8 cellular contexts compared by ENCODE assay signal in genomic region chr11:87463486-87464102, GRCh38.
DNase-seq lines count a peak whose midpoint lies in the region; ATAC-seq and TF ChIP-seq lines count a peak whose summit lies in the region.

No MANE protein-coding gene starts in this region.

- peak; percentile 78 for ATAC-seq in GM18519 (IDR thresholded peaks at IDR 0.05; ENCODE audit: low FRiP score, unreplicated experiment)
- ATAC-seq in IMR-90 (ENCODE audit: low read depth), result 0 out of 2 replicates have a peak, but pooled peaks have one; percentile 51
- ATAC-seq in upper lobe of left lung (ENCODE audit: low FRiP score in 2 of 2), result no peak
- ATAC-seq in HG03571 (IDR thresholded peaks at IDR 0.05; ENCODE audit: unreplicated experiment), result no peak

- H3K18ac ChIP-seq in IMR-90 (ENCODE audit: low read depth, low read length), result no peak overlapping the region

- peaks cover 5% of the 10 kb centered on the region for H3K4me1 Mint-ChIP-seq in nephron progenitor cell

- DNase-seq in A673 (ENCODE audit: low spot score) (peak; percentile 49), IMR-90 (peak; percentile 36), SW480 (ENCODE audit: low spot score) (peak; percentile 63), nephron progenitor cell (no peak), inferior parietal cortex (ENCODE audit: extremely low spot score) (no peak), upper lobe of left lung (no peak)

- POLR2A ChIA-PET in A673 (lab: Charles Lee; ENCODE audit: low non-redundant PET), result no interaction called here
- POLR2A ChIA-PET in IMR-90 (lab: Charles Lee; ENCODE audit: unreplicated experiment), result interaction anchor here (0.6 kb wide), 1 partner anchor 9 kb away, joined by 5 read pairs; no protein-coding TSS in a partner anchor

- in situ Hi-C loops in IMR-90 (cut with MboI; ENCODE audit: low sequenced_read_pairs), result no loop called here

- H4K5ac ChIP-seq in IMR-90 (ENCODE audit: low read depth, low read length), result no peak overlapping the region

- TF ChIP-seq POLR2A in IMR-90 (IDR thresholded peaks at IDR 0.05; ENCODE audit: low read depth, low read length) (no peak), upper lobe of left lung (IDR thresholded peaks at IDR 0.05) (no peak)

- CTCF ChIA-PET in A673 (lab: Charles Lee) (interaction anchor here (0.6 to 0.8 kb wide), 4 partner anchors 260 to 1089 kb away, joined by 3 to 4 read pairs (median 4); no protein-coding TSS in a partner anchor), IMR-90 (lab: Yijun Ruan, JAX) (interaction anchor here (0.7 kb wide), 2 partner anchors 13 to 19 kb away, joined by 4 read pairs; no protein-coding TSS in a partner anchor)

- no peak overlapping the region for H2AK5ac ChIP-seq in IMR-90 (ENCODE audit: low read depth, low read length)

- TF ChIP-seq RAD21 in IMR-90 (IDR thresholded peaks at IDR 0.05; ENCODE audit: low read length), result peak; percentile 60

- no peaks in the 10 kb centered on the region for H3K79me1 ChIP-seq in IMR-90 (ENCODE audit: low read depth in 1 of 2, low read length in 2 of 2)

- H3K36me3 ChIP-seq in A673 (ENCODE audit: insufficient read depth, low read length, poor library complexity, severe bottlenecking), result no peaks in the 10 kb centered on the region
- H3K36me3 ChIP-seq in IMR-90 (ENCODE audit: control insufficient read depth, insufficient read depth, low read length), result no peaks in the 10 kb centered on the region
- H3K36me3 ChIP-seq in upper lobe of left lung, result no peaks in the 10 kb centered on the region

- H3K9me3 Mint-ChIP-seq in nephron progenitor cell, result no peaks in the 10 kb centered on the region

- H3K4me3 ChIP-seq in A673 (ENCODE audit: low read depth, low read length, poor library complexity, severe bottlenecking) (no peak overlapping the region), IMR-90 (ENCODE audit: insufficient read depth, low read depth, low read length) (no peak overlapping the region), upper lobe of left lung (no peak overlapping the region)

- peaks cover 20% of the 10 kb centered on the region for H3K27me3 ChIP-seq in A673 (replicated peaks; ENCODE audit: insufficient read depth, low read depth, low read length, poor library complexity)
- no peaks in the 10 kb centered on the region for H3K27me3 ChIP-seq in IMR-90 (ENCODE audit: control insufficient read depth, insufficient read depth, low read length)
- H3K27me3 ChIP-seq in upper lobe of left lung, result no peaks in the 10 kb centered on the region

- no peak overlapping the region for H2AFZ ChIP-seq in IMR-90 (replicated peaks; ENCODE audit: low read length, poor library complexity)

- H2BK20ac ChIP-seq in IMR-90 (ENCODE audit: low read depth, low read length), result 0 out of 2 replicates have a peak overlapping the region, but pooled peaks have one; percentile 47

- H3K9ac ChIP-seq in IMR-90 (ENCODE audit: low read depth, low read length), result no peak overlapping the region

- no peaks in the 10 kb centered on the region for H3K9me1 ChIP-seq in IMR-90 (ENCODE audit: insufficient read depth, low read length)

- H3K27ac ChIP-seq in A673 (ENCODE audit: low read depth, low read length, poor library complexity, severe bottlenecking) (no peak overlapping the region), IMR-90 (ENCODE audit: insufficient read depth, low read length) (no peak overlapping the region), upper lobe of left lung (no peak overlapping the region)

- dilution Hi-C loops in IMR-90 (cut with HindIII; ENCODE audit: low sequenced_read_pairs, unreplicated experiment), result no loop called here

- H3K27me3 Mint-ChIP-seq in nephron progenitor cell (ENCODE audit: low read depth, poor library complexity), result no peaks in the 10 kb centered on the region

- H4K8ac ChIP-seq in IMR-90 (ENCODE audit: low read depth in 2 of 2, low read length in 2 of 2), result no peak overlapping the region

- no peak overlapping the region for H3K4me3 Mint-ChIP-seq in nephron progenitor cell

- no peak overlapping the region for H3K14ac ChIP-seq in IMR-90 (replicated peaks; ENCODE audit: low read depth, low read length)

- no peak overlapping the region for H2BK15ac ChIP-seq in IMR-90 (ENCODE audit: low read depth, low read length)

- H3K4me2 ChIP-seq in IMR-90 (ENCODE audit: low read depth, low read length), result no peak overlapping the region

- H3K4ac ChIP-seq in IMR-90 (ENCODE audit: low read depth, low read length), result no peak overlapping the region

- H3K4me1 ChIP-seq in A673 (ENCODE audit: insufficient read depth, low read length, poor library complexity, severe bottlenecking) (no peaks in the 10 kb centered on the region), IMR-90 (ENCODE audit: control insufficient read depth, insufficient read depth, low read length) (no peaks in the 10 kb centered on the region), upper lobe of left lung (no peaks in the 10 kb centered on the region)

- H2BK5ac ChIP-seq in IMR-90 (ENCODE audit: low read depth, low read length, poor library complexity, severe bottlenecking), result no peak overlapping the region

- H2BK120ac ChIP-seq in IMR-90 (ENCODE audit: low read depth, low read length), result no peak overlapping the region

- 100% methylated on average over 1 of the region's 4 CpGs; no CpG with 5 or more reads in 1 of the 2 experiments for WGBS in IMR-90 (ENCODE audit: extremely low coverage in 2 of 2, insufficient read length in 1 of 2), 2 experiments
- WGBS in upper lobe of left lung, 2 donors, result 87 to 95% methylated on average over 4 of the region's 4 CpGs

- H2AK9ac ChIP-seq in IMR-90 (replicated peaks; ENCODE audit: low read depth, low read length, poor library complexity), result no peak overlapping the region

- no TSS peak for BruUV-seq in A673 (replicated peaks; lab: Mats Ljungman, UMichigan)
- BruUV-seq in IMR-90 (replicated peaks; lab: Mats Ljungman, UMichigan), result no TSS peak

- H3K36me3 Mint-ChIP-seq in nephron progenitor cell (ENCODE audit: low read depth), result no peaks in the 10 kb centered on the region

- H4K20me1 ChIP-seq in IMR-90 (ENCODE audit: insufficient read depth, low read length), result no peaks in the 10 kb centered on the region

- no peaks in the 10 kb centered on the region for H3K9me3 ChIP-seq in A673 (ENCODE audit: low read depth, low read length, poor library complexity, severe bottlenecking)
- no peaks in the 10 kb centered on the region for H3K9me3 ChIP-seq in IMR-90 (ENCODE audit: control insufficient read depth, insufficient read depth, low read length)
- H3K9me3 ChIP-seq in upper lobe of left lung, result no peaks in the 10 kb centered on the region

- no peak overlapping the region for H3K23ac ChIP-seq in IMR-90 (ENCODE audit: low read depth, low read length)

- TF ChIP-seq CTCF in A673 (conservative IDR thresholded peaks at IDR 0.05; ENCODE audit: low read depth, low read length), result peak; percentile 65
- peak; percentile 47 for TF ChIP-seq CTCF in IMR-90 (conservative IDR thresholded peaks at IDR 0.05; ENCODE audit: low read depth, low read length)
- TF ChIP-seq CTCF in nephron progenitor cell (IDR thresholded peaks at IDR 0.05), result peak; percentile 44
- TF ChIP-seq CTCF in upper lobe of left lung (IDR thresholded peaks at IDR 0.05), result no peak

- H3K56ac ChIP-seq in IMR-90 (ENCODE audit: extremely low read depth, insufficient read depth, low read length), result no peak overlapping the region

- TF ChIP-seq EP300 in upper lobe of left lung (IDR thresholded peaks at IDR 0.05), result no peak

- H4K91ac ChIP-seq in IMR-90 (ENCODE audit: insufficient read depth, low read depth, low read length), result no peak overlapping the region

- intact Hi-C loops in A673 (cut with micrococcal nuclease; ENCODE audit: unreplicated experiment), result loop anchor here (1.0 kb wide), 1 partner anchor 1081 kb away; no protein-coding TSS in a partner anchor
- intact Hi-C loops in IMR-90 (cut with micrococcal nuclease), result loop anchor here (10.0 kb wide), 3 partner anchors 361 to 1081 kb away; no protein-coding TSS in a partner anchor

- no peak overlapping the region for H3K27ac Mint-ChIP-seq in nephron progenitor cell

TF ChIP-seq in IMR-90, 13 proteins besides CTCF, POLR2A, EP300 and RAD21:
- TF ChIP-seq SMC3 (IDR thresholded peaks at IDR 0.05; ENCODE audit: low read depth, low read length), result 0 out of 2 replicates have a peak, but pooled peaks have one; percentile 25
- no peak for TF ChIP-seq CEBPB (IDR thresholded peaks at IDR 0.05; ENCODE audit: low read depth, low read length)

Comparison
In these comparisons a context has a peak if more than half of its experiments do, and no peak if none do; other contexts are left out.
1. DNase-seq: peak in A673 (single experiment), IMR-90 (single experiment) and SW480 (single experiment); none in nephron progenitor cell (single experiment), inferior parietal cortex (single experiment) and upper lobe of left lung (0 of 2).
2. CTCF ChIP-seq: peak in A673 (single experiment), IMR-90 (single experiment) and nephron progenitor cell (single experiment); none in upper lobe of left lung (0 of 6).
3. ATAC-seq: peak in GM18519 (single experiment) and IMR-90 (single experiment); none in upper lobe of left lung (0 of 2) and HG03571 (single experiment).